ENCODE assay signal across 9 cellular contexts in genomic region chr11:16945671-16946469, GRCh38.
DNase-seq lines count a peak whose midpoint lies in the region; ATAC-seq and TF ChIP-seq lines count a peak whose summit lies in the region.
"Had no signal": no experiment of that assay in that cellular context is flagged by ENCODE, and none has a peak within 500 bp of the region (broad histone marks: within the 10 kb centered on the region; RNA-seq: fewer than 3 reads in every experiment).

No MANE protein-coding gene starts in this region.

- no peak overlapping the region for H3K27ac Mint-ChIP-seq in glutamatergic neuron (ENCODE audit: unreplicated experiment)
- H3K27ac Mint-ChIP-seq: activated naive CD4-positive, alpha-beta T cell treated with anti-CD3 and anti-CD28 coated beads, Interleukin-2, amount 50 U/mL, for 24 hours had no signal

- H3K4me2 ChIP-seq in parathyroid adenoma (ENCODE audit: low read length), result no peak overlapping the region

- H3K27me3 ChIP-seq in parathyroid adenoma (ENCODE audit: control insufficient read depth, insufficient read depth, low read length) (no peaks in the 10 kb centered on the region), vagina (no peaks in the 10 kb centered on the region)

- peaks cover 4% of the 10 kb centered on the region for H3K4me1 ChIP-seq in parathyroid adenoma
- H3K4me1 ChIP-seq in vagina, result no peaks in the 10 kb centered on the region

- no peaks in the 10 kb centered on the region for H3K4me1 Mint-ChIP-seq in glutamatergic neuron (ENCODE audit: low read depth, unreplicated experiment)
- H3K4me1 Mint-ChIP-seq: activated naive CD4-positive, alpha-beta T cell treated with anti-CD3 and anti-CD28 coated beads, Interleukin-2, amount 50 U/mL, for 24 hours had no signal

- intact Hi-C loops in vagina (cut with DNase I), result loop anchor here (2.0 kb wide), 1 partner anchor 117 kb away; no protein-coding TSS in a partner anchor

- no peak for TF ChIP-seq POLR2A in vagina (IDR thresholded peaks at IDR 0.05)

- H3K27ac ChIP-seq in parathyroid adenoma, result no peak overlapping the region
- H3K27ac ChIP-seq in vagina, result no peak overlapping the region

- H3K9me3 Mint-ChIP-seq in glutamatergic neuron (ENCODE audit: unreplicated experiment), result no peaks in the 10 kb centered on the region
- H3K9me3 Mint-ChIP-seq: activated naive CD4-positive, alpha-beta T cell treated with anti-CD3 and anti-CD28 coated beads, Interleukin-2, amount 50 U/mL, for 24 hours had no signal

- TF ChIP-seq CTCF in glutamatergic neuron (IDR thresholded peaks at IDR 0.05; ENCODE audit: partially characterized antibody, unreplicated experiment) (no peak), parathyroid adenoma (IDR thresholded peaks at IDR 0.05) (peak; percentile 54), vagina (IDR thresholded peaks at IDR 0.05) (peak in 1 of 3 experiments; percentile 15)

- peaks cover 12% of the 10 kb centered on the region for H3K79me2 ChIP-seq in parathyroid adenoma

- H3K36me3 Mint-ChIP-seq in glutamatergic neuron (ENCODE audit: unreplicated experiment), result no peaks in the 10 kb centered on the region
- H3K36me3 Mint-ChIP-seq: activated naive CD4-positive, alpha-beta T cell treated with anti-CD3 and anti-CD28 coated beads, Interleukin-2, amount 50 U/mL, for 24 hours had no signal

- no peak overlapping the region for H3K4me3 Mint-ChIP-seq in glutamatergic neuron (ENCODE audit: unreplicated experiment)
- H3K4me3 Mint-ChIP-seq: activated naive CD4-positive, alpha-beta T cell treated with anti-CD3 and anti-CD28 coated beads, Interleukin-2, amount 50 U/mL, for 24 hours had no signal

- H3K36me3 ChIP-seq in parathyroid adenoma (ENCODE audit: control insufficient read depth, insufficient read depth, low read length), result no peaks in the 10 kb centered on the region
- H3K36me3 ChIP-seq in vagina, result no peaks in the 10 kb centered on the region

- H3K27me3 Mint-ChIP-seq in glutamatergic neuron (ENCODE audit: unreplicated experiment), result no peaks in the 10 kb centered on the region
- H3K27me3 Mint-ChIP-seq: activated naive CD4-positive, alpha-beta T cell treated with anti-CD3 and anti-CD28 coated beads, Interleukin-2, amount 50 U/mL, for 24 hours had no signal

- no peak overlapping the region for H3K4me3 ChIP-seq in parathyroid adenoma (ENCODE audit: low read depth, low read length)
- H3K4me3 ChIP-seq in vagina, result no peak overlapping the region

- DNase-seq in DMS153 (lab: John Stamatoyannopoulos, UW), result peak; percentile 59
- peak; percentile 61 for DNase-seq in GM19240 (ENCODE audit: insufficient read length, low spot score)
- DNase-seq in NCI-H460 (ENCODE audit: extremely low read depth, low read depth), result peak; percentile 45
- peak; percentile 60 to 68 for DNase-seq in activated T-cell treated with anti-CD3 and anti-CD28 coated beads, Interleukin-2, amount 50 U/mL, for 48 hours
- peak; percentile 62 for DNase-seq in glutamatergic neuron
- no peak for DNase-seq in vagina (ENCODE audit: extremely low spot score in 2 of 2)

- H2AFZ ChIP-seq in parathyroid adenoma, result no peak overlapping the region

- ATAC-seq in HG03159 (IDR thresholded peaks at IDR 0.05; ENCODE audit: unreplicated experiment), result peak; percentile 76

- no peak overlapping the region for H3K9ac ChIP-seq in parathyroid adenoma

- H3K9me3 ChIP-seq in parathyroid adenoma (ENCODE audit: control insufficient read depth, low read length) (no peaks in the 10 kb centered on the region), vagina (no peaks in the 10 kb centered on the region)

Comparison
In these comparisons a context has a peak if more than half of its experiments do, and no peak if none do; other contexts are left out.
1. DNase-seq: peak in DMS153 (single experiment), GM19240 (single experiment), NCI-H460 (single experiment), activated T-cell treated with anti-CD3 and anti-CD28 coated beads, Interleukin-2, amount 50 U/mL, for 48 hours (2 of 2) and glutamatergic neuron (single experiment); none in vagina (0 of 2).